In the genomic region with DNA sequence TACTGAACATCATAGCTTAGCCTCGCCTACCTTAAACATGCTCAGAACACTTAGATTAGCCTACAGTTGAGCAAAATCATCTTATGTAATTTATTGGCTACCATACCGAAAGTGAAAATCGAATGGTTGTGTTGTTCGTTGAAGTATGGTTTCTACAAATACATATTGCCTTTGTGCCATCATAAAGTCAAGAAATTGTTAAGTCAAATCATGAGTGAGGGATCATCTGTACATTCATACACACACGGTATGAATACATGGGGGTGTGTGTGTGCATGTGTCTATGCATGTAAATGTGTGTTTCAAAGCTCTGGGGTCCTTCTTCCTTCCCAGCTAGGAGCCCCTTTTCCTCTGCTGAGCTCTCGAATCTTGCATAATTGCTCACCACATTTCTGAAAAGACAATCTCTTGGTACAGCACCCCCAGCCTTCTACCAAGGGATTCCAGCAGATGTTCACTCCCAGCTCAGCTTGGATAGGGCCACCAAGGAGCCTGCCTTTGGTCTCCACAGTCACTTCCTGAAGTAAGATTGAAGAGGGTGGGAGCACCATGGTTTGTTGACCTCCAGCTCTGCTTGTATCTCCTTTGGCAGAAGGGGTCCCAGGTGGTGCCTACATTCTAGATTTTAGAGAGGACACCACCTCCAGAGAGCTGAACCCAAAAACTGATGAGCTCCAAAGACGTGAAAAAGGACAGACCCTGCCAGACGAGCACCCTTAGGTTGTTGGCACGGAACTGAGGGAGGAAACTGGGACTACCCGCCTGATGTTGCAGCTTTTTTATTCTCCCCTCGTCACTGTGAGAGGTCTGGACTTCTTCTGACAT, we compare ENCODE assay signal across 13 cellular contexts. TPM values are rescaled to one million over a fixed set of nuclear protein-coding genes. Genes with fewer than 3 reads are reported as not detected.
A peak's percentile ranks its signal among the peaks of the same experiment; 100 is the strongest.
DNase-seq lines count a peak whose midpoint lies in the region; ATAC-seq and TF ChIP-seq lines count a peak whose summit lies in the region.
"Had no signal": no experiment of that assay in that cellular context is flagged by ENCODE, and none has a peak within 500 bp of the region (broad histone marks: within the 10 kb centered on the region; RNA-seq: fewer than 3 reads in every experiment).

No MANE protein-coding gene starts in this region.

- intact Hi-C loops in aorta (cut with DNase I), result no loop called here
- intact Hi-C loops in transverse colon (cut with DNase I; ENCODE audit: low total_unique reads), result no loop called here

- no peaks in the 10 kb centered on the region for H3K36me3 ChIP-seq in aorta (ENCODE audit: control insufficient read depth in 1 of 2, insufficient read depth in 2 of 2, low read length in 1 of 2)
- H3K36me3 ChIP-seq in transverse colon, result no peaks in the 10 kb centered on the region
- H3K36me3 ChIP-seq: left ventricle myocardium inferior, neutrophil had no signal

- H3K9me3 ChIP-seq in aorta (ENCODE audit: control insufficient read depth, low read length) (no peaks in the 10 kb centered on the region), transverse colon (no peaks in the 10 kb centered on the region)
- H3K9me3 ChIP-seq: neutrophil had no signal

- H3K4me3 ChIP-seq in skin epidermis (peak overlapping the region in 1 of 7 experiments; percentile 15), aorta (ENCODE audit: low read length in 2 of 2) (no peak overlapping the region), transverse colon (no peak overlapping the region)
- H3K4me3 ChIP-seq: left ventricle myocardium inferior had no signal

- peak; percentile 29 for DNase-seq in NCI-H524 treated with DMSO at 0.1 percent for 48 hours (lab: John Stamatoyannopoulos, UW)
- peak in 1 of 2 donors; percentile 16 for DNase-seq in foreskin keratinocyte
- no peak for DNase-seq in NOMO-1 treated with dmso at 0.1 percent for 144 hours (lab: John Stamatoyannopoulos, UW; ENCODE audit: unreplicated experiment)
- no peak for DNase-seq in aorta
- no peak for DNase-seq in transverse colon
- DNase-seq: activated CD4-positive, alpha-beta T cell treated with anti-CD3 and anti-CD28 coated beads, Interleukin-2, amount 10 ng/mL, durations not matched to agents 7 days and 5 days; effector memory CD8-positive, alpha-beta T cell; left ventricle myocardium inferior; NCI-H2081 treated with DMSO at 0.1 percent for 48 hours had no signal

- whole genome bisulfite sequencing in aorta, 2 donors, result 88 to 90% methylated on average over 11 of the region's 11 CpGs
- WGBS in transverse colon (ENCODE audit: low coverage in 1 of 2), 2 donors, result 81 to 82% methylated on average over 8 to 11 of the region's 11 CpGs

- no peak for TF ChIP-seq EP300 in transverse colon (IDR thresholded peaks at IDR 0.05; ENCODE audit: low read depth)

- no peak for TF ChIP-seq POLR2A in transverse colon (IDR thresholded peaks at IDR 0.05)

- in situ Hi-C loops in transverse colon (cut with MboI; ENCODE audit: low pct_ligation_motif_present in 1 of 4, low pct_unique_long_range_greater_than_20kb in 1 of 4, low sequenced_read_pairs in 3 of 4), result no loop called here

- ATAC-seq in GM18909 (IDR thresholded peaks at IDR 0.05; ENCODE audit: poor library complexity, unreplicated experiment), result peak; percentile 44
- ATAC-seq in foreskin keratinocyte, result peak; percentile 57
- ATAC-seq in GM18868 (IDR thresholded peaks at IDR 0.05; ENCODE audit: unreplicated experiment), result no peak
- no peak for ATAC-seq in aorta (ENCODE audit: low FRiP score)
- ATAC-seq: effector memory CD8-positive, alpha-beta T cell had no signal

- H3K4me1 ChIP-seq in foreskin keratinocyte (peaks cover 19% of the 10 kb centered on the region), aorta (ENCODE audit: control insufficient read depth in 1 of 2, insufficient read depth in 2 of 2, low read length in 2 of 2) (no peaks in the 10 kb centered on the region), transverse colon (peaks cover 0 to 4% (median 0%) of the 10 kb centered on the region in 4 donors)

- H3K27ac ChIP-seq in foreskin keratinocyte (peak overlapping the region; percentile 35), skin epidermis (peak overlapping the region in 17 of 21 experiments; percentile 5 to 78 (median 55)), aorta (ENCODE audit: low read depth in 1 of 2, low read length in 2 of 2) (no peak overlapping the region), transverse colon (no peak overlapping the region)
- H3K27ac ChIP-seq: left ventricle myocardium inferior, neutrophil had no signal

- TF ChIP-seq CTCF in foreskin keratinocyte (conservative IDR thresholded peaks at IDR 0.05) (no peak), transverse colon (IDR thresholded peaks at IDR 0.05) (no peak)

- no peaks in the 10 kb centered on the region for H3K27me3 ChIP-seq in foreskin keratinocyte
- no peaks in the 10 kb centered on the region for H3K27me3 ChIP-seq in aorta (ENCODE audit: control insufficient read depth in 1 of 2, insufficient read depth in 2 of 2, low read length in 1 of 2)
- peaks cover 2% of the 10 kb centered on the region for H3K27me3 ChIP-seq in transverse colon

RNA-seq across cellular contexts. Expression of a gene that starts 33.2 kb away (rescaled TPM):
- total RNA-seq in foreskin keratinocyte (0.17 and 0.25 TPM in 2 replicates), aorta (100 to 1,000 TPM; 114 to 115 TPM), transverse colon (1 to 10 TPM; 2.0 to 9.6 (median 5.5) TPM)
- polyA plus RNA-seq in foreskin keratinocyte (0.06 and 0.07 TPM in 2 replicates), aorta (10 to 100 TPM in 1 of 2 donors, 1 to 10 TPM in 1; 7.3 to 10.4 TPM)

Comparison
In these comparisons a context has a peak if more than half of its experiments do, and no peak if none do; other contexts are left out.
1. ATAC-seq: peak in GM18909 (single experiment) and foreskin keratinocyte (single experiment); none in GM18868 (single experiment) and aorta (single experiment).
2. H3K27ac ChIP-seq: peak in foreskin keratinocyte (single experiment) and skin epidermis (17 of 21); none in aorta (0 of 2) and transverse colon (0 of 4).
3. RNA of a gene that starts 33.2 kb away (total RNA-seq): 114 to 115 TPM in aorta; 2.0 to 9.6 TPM in transverse colon and 0.17 to 0.25 TPM in foreskin keratinocyte; every median in the first group is over 10 times any median in the second.